Comparison of ENCODE assay signal across 30 cellular contexts in the genomic region with DNA sequence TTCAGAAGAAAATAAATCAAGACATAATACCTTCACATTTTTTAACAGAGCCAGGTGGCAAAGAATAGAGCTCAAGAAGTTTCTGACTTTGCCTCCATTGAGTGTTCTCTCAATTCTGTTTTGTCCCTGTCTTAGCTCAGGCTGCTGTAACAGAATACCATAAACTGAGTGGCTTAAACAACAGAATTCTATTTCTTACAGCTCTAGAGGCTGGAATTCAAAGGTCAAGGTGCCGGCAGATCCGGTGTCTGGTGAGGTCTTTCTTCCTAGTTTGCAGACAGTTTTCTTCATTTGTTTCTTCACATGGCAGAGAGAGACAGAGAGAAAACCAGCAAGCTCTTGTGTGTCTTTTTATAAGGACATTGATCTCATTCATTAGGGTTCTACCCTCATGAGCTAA. TPM values are rescaled to one million over a fixed set of nuclear protein-coding genes. Genes with fewer than 3 reads are reported as not detected.
"Had no signal": no experiment of that assay in that cellular context is flagged by ENCODE, and none has a peak within 500 bp of the region (broad histone marks: within the 10 kb centered on the region; RNA-seq: fewer than 3 reads in every experiment).

No MANE protein-coding gene starts in this region.

- ATAC-seq: activated CD4-positive, CD25-positive, alpha-beta regulatory T cell treated with anti-CD3 and anti-CD28 coated beads, Interleukin-2, amount 50 U/mL, for 24 hours; activated naive CD4-positive, alpha-beta T cell treated with anti-CD3 and anti-CD28 coated beads, Interleukin-2, amount 50 U/mL, for 72 hours; activated T-cell treated with anti-CD3 and anti-CD28 coated beads, Interleukin-2, amount 50 U/mL, for 72 hours; effector memory CD8-positive, alpha-beta T cell; gastroesophageal sphincter; T-helper 17 cell had no signal

- H3K9me3 ChIP-seq: ascending aorta, breast epithelium, esophagus muscularis mucosa had no signal

- H3K36me3 ChIP-seq: ascending aorta, breast epithelium, cardiac muscle cell, esophagus muscularis mucosa, gastroesophageal sphincter, WERI-Rb-1 had no signal

- H3K4me3 ChIP-seq: ascending aorta, breast epithelium, cardiac muscle cell, coronary artery, esophagus muscularis mucosa, gastroesophageal sphincter had no signal

- DNase-seq: activated B cell treated with CpG ODN at 0.5 μM for 24 hours; activated CD4-positive, alpha-beta memory T cell treated with anti-CD3 and anti-CD28 coated beads, Interleukin-2, amount 10 ng/mL, durations not matched to agents 7 days and 5 days; activated CD4-positive, alpha-beta T cell treated with anti-CD3 and anti-CD28 coated beads for 48 hours; activated CD8-positive, alpha-beta memory T cell treated with anti-CD3 and anti-CD28 coated beads, Interleukin-2, amount 50 U/mL, for 48 hours; activated gamma-delta T cell; activated naive CD4-positive, alpha-beta T cell; activated naive CD4-positive, alpha-beta T cell treated with anti-CD3 and anti-CD28 coated beads, Interleukin-2, amount 10 ng/mL, durations not matched to agents 7 days and 5 days; activated naive CD8-positive, alpha-beta T cell treated with anti-CD3 and anti-CD28 coated beads, Interleukin-2, amount 10 ng/mL, durations not matched to agents 7 days and 5 days; activated T-cell treated with anti-CD3 and anti-CD28 coated beads for 4 hours; activated T-cell treated with anti-CD3 and anti-CD28 coated beads, Interleukin-2, amount 50 U/mL, for 24 hours; activated T-cell treated with anti-CD3 and anti-CD28 coated beads, Interleukin-2, amount 50 U/mL, for 72 hours; central memory CD4-positive, alpha-beta T cell; cerebellar nuclear complex; dermis blood vessel endothelial cell; effector CD4-positive, alpha-beta T cell; effector memory CD8-positive, alpha-beta T cell; erythroblast; foreskin melanocyte; T-helper 1 cell; T-helper 17 cell; T1000; WERI-Rb-1 had no signal

- H3K27ac ChIP-seq: ascending aorta, breast epithelium, cardiac muscle cell, coronary artery, esophagus muscularis mucosa, gastroesophageal sphincter, WERI-Rb-1 had no signal

- H3K27me3 ChIP-seq: ascending aorta, breast epithelium, cardiac muscle cell, esophagus muscularis mucosa, gastroesophageal sphincter had no signal

- H3K4me1 ChIP-seq: ascending aorta, breast epithelium, esophagus muscularis mucosa, gastroesophageal sphincter had no signal

RNA-seq across cellular contexts. Expression of gene IQCH, which starts 25.6 kb away (rescaled TPM):
- total RNA-seq: ascending aorta had no signal
